Comparison of ENCODE assay signal across 11 cellular contexts in genomic region chr9:76438841-76439588, GRCh38. TPM values are rescaled to one million over a fixed set of nuclear protein-coding genes. Genes with fewer than 3 reads are reported as not detected.
DNase-seq lines count a peak whose midpoint lies in the region; ATAC-seq and TF ChIP-seq lines count a peak whose summit lies in the region.
"Had no signal": no experiment of that assay in that cellular context is flagged by ENCODE, and none has a peak within 500 bp of the region (broad histone marks: within the 10 kb centered on the region; RNA-seq: fewer than 3 reads in every experiment).

No MANE protein-coding gene starts in this region.

- H3K4me1 ChIP-seq in SK-N-SH (ENCODE audit: control insufficient read depth in 1 of 2, insufficient read depth in 2 of 2, low read depth in 1 of 2, low read length in 1 of 2) = peaks cover 0 to 10% of the 10 kb centered on the region in 2 experiments; a peak in 1 of 4 replicates
- H3K4me1 ChIP-seq: left ventricle myocardium inferior had no signal

- H3K27me3 ChIP-seq in SK-N-SH (ENCODE audit: insufficient read depth) = no peaks in the 10 kb centered on the region
- H3K27me3 ChIP-seq: BLaER1 treated with 17β-estradiol and CSF1 and Interleukin-3, amounts not matched to agents 10 nM and 100 nM had no signal

- H3K9me3 ChIP-seq in SK-N-SH = no peaks in the 10 kb centered on the region
- H3K9me3 ChIP-seq: left ventricle myocardium inferior had no signal

- peaks cover 11% of the 10 kb centered on the region for H3F3A ChIP-seq in SK-N-SH (replicated peaks; ENCODE audit: insufficient read depth)

- H2AFZ ChIP-seq in SK-N-SH (ENCODE audit: low read depth) = no peak overlapping the region

- TF ChIP-seq EP300 in SK-N-SH (IDR thresholded peaks at IDR 0.05; ENCODE audit: borderline replicate concordance in 1 of 2, low read depth in 1 of 2, low read length in 1 of 2) = no peak

- no peaks in the 10 kb centered on the region for H3K9me2 ChIP-seq in SK-N-SH

- H3K79me2 ChIP-seq in SK-N-SH (ENCODE audit: insufficient read depth) = no peaks in the 10 kb centered on the region

- no peak overlapping the region for H3K4me3 ChIP-seq in SK-N-SH (ENCODE audit: low read depth in 2 of 2, low read length in 1 of 2)
- H3K4me3 ChIP-seq: BLaER1 treated with 17β-estradiol and CSF1 and Interleukin-3, amounts not matched to agents 10 nM and 100 nM; left ventricle myocardium inferior had no signal

- in situ Hi-C loops in ACHN (cut with HindIII; ENCODE audit: low pct_ligation_motif_present, low pct_unique_long_range_greater_than_20kb, low sequenced_read_pairs) = no loop called here

- H4K20me1 ChIP-seq in SK-N-SH (ENCODE audit: insufficient read depth) = no peaks in the 10 kb centered on the region
- H4K20me1 ChIP-seq: BLaER1 treated with 17β-estradiol and CSF1 and Interleukin-3, amounts not matched to agents 10 nM and 100 nM had no signal

- H3K27ac ChIP-seq in SK-N-SH (ENCODE audit: low read depth in 2 of 2, low read length in 1 of 2) = no peak overlapping the region
- H3K27ac ChIP-seq: BLaER1 treated with 17β-estradiol and CSF1 and Interleukin-3, amounts not matched to agents 10 nM and 100 nM; left ventricle myocardium inferior had no signal

- no peak overlapping the region for H3K9ac ChIP-seq in SK-N-SH
- H3K9ac ChIP-seq: BLaER1 treated with 17β-estradiol and CSF1 and Interleukin-3, amounts not matched to agents 10 nM and 100 nM had no signal

- CTCF ChIA-PET in SK-N-SH (lab: Yijun Ruan, JAX) = interaction anchor here (0.8 to 1.1 kb wide), 2 partner anchors 8 to 10 kb away, joined by 3 to 5 read pairs; no protein-coding TSS in a partner anchor

- ATAC-seq in GM18909 (IDR thresholded peaks at IDR 0.05; ENCODE audit: poor library complexity, unreplicated experiment) = peak; percentile 79
- peak; percentile 67 for ATAC-seq in HG02642 (IDR thresholded peaks at IDR 0.05; ENCODE audit: poor library complexity, unreplicated experiment)
- ATAC-seq in HG03520 (IDR thresholded peaks at IDR 0.05; ENCODE audit: unreplicated experiment) = peak; percentile 60
- ATAC-seq: esophagus mucosa had no signal

- 16% methylated on average over 6 of the region's 6 CpGs for WGBS in SK-N-SH (ENCODE audit: low lambda C conversion rate)

- H3K4me2 ChIP-seq in SK-N-SH = no peak overlapping the region

- no peaks in the 10 kb centered on the region for H3K36me3 ChIP-seq in SK-N-SH (replicated peaks in 1 of 2; ENCODE audit: control insufficient read depth in 1 of 2, insufficient read depth in 2 of 2, low read length in 1 of 2)
- H3K36me3 ChIP-seq: BLaER1 treated with 17β-estradiol and CSF1 and Interleukin-3, amounts not matched to agents 10 nM and 100 nM; left ventricle myocardium inferior had no signal

- DNase-seq in GM10266 (ENCODE audit: extremely low spot score) = peak; percentile 39
- no peak for DNase-seq in SK-N-SH
- no peak for DNase-seq in medulla oblongata (ENCODE audit: extremely low spot score)
- DNase-seq in COR-L47 (lab: John Stamatoyannopoulos, UW) = no peak
- no peak for DNase-seq in ACHN
- DNase-seq: left ventricle myocardium inferior had no signal

- POLR2A ChIA-PET in SK-N-SH (lab: Yijun Ruan, JAX) = no interaction called here

- no peak for TF ChIP-seq RAD21 in SK-N-SH (IDR thresholded peaks at IDR 0.05; ENCODE audit: low read length)

- TF ChIP-seq CTCF in GM10266 (IDR thresholded peaks at IDR 0.05; ENCODE audit: control insufficient read depth, insufficient read depth, low read depth, missing control alignments) = no peak
- no peak for TF ChIP-seq CTCF in SK-N-SH (IDR thresholded peaks at IDR 0.05)

TF ChIP-seq in SK-N-SH, 30 proteins besides CTCF, POLR2A, EP300 and RAD21:
- TF ChIP-seq SMC3 (IDR thresholded peaks at IDR 0.05; ENCODE audit: low read depth, low read length) = no peak
- TF ChIP-seq USF1 (IDR thresholded peaks at IDR 0.05; ENCODE audit: borderline replicate concordance, low read depth) = no peak
- no peak for TF ChIP-seq TAF1 (IDR thresholded peaks at IDR 0.05; ENCODE audit: borderline replicate concordance, low read depth, low read length)
- no peak for TF ChIP-seq GATA2 (CRISPR knock-in tag; IDR thresholded peaks at IDR 0.05)
- no peak for TF ChIP-seq MEF2A (IDR thresholded peaks at IDR 0.05; ENCODE audit: borderline replicate concordance, low read depth)
- TF ChIP-seq NFIC (IDR thresholded peaks at IDR 0.05; ENCODE audit: borderline replicate concordance) = no peak
- no peak for TF ChIP-seq RFX5 (IDR thresholded peaks at IDR 0.05; ENCODE audit: low read length)
- TF ChIP-seq SIN3A (IDR thresholded peaks at IDR 0.05; ENCODE audit: borderline replicate concordance, low read depth, low read length) = no peak
- no peak for TF ChIP-seq RCOR1 (IDR thresholded peaks at IDR 0.05; ENCODE audit: low read length)
- TF ChIP-seq REST (IDR thresholded peaks at IDR 0.05; ENCODE audit: low read depth, low read length) = no peak
- no peak for TF ChIP-seq JUND (IDR thresholded peaks at IDR 0.05)
- TF ChIP-seq FOXJ3 (CRISPR knock-in tag; IDR thresholded peaks at IDR 0.05) = no peak

RNA-seq across cellular contexts. Expression of gene GCNT1, which starts 20.0 kb away (rescaled TPM):
- 0.76 and 1.1 TPM in 2 replicates for polyA plus RNA-seq in SK-N-SH (2012; rRNA removed)
- 0.46 and 0.76 TPM in 2 replicates for polyA plus RNA-seq in SK-N-SH (2012; cell fraction: cytosol; rRNA removed)
- polyA plus RNA-seq in SK-N-SH (2012; cell fraction: nucleus; rRNA removed) = 0.35 and 0.55 TPM in 2 replicates

RNA-seq across cellular contexts. Expression of gene RFK, which starts 44.8 kb away (rescaled TPM):
- 7.2 and 9.3 TPM in 2 replicates for polyA plus RNA-seq in SK-N-SH (2012; rRNA removed)
- 12.9 and 15.2 TPM in 2 replicates for polyA plus RNA-seq in SK-N-SH (2012; cell fraction: cytosol; rRNA removed)
- 1.8 and 3.0 TPM in 2 replicates for polyA plus RNA-seq in SK-N-SH (2012; cell fraction: nucleus; rRNA removed)
